ENCODE assay signal across 8 cellular contexts in genomic region chr20:37270586-37271420, GRCh38.
DNase-seq lines count a peak whose midpoint lies in the region; ATAC-seq and TF ChIP-seq lines count a peak whose summit lies in the region.

No MANE protein-coding gene starts in this region.

- H3K27ac Mint-ChIP-seq in dendritic cell treated with granulocyte-macrophage colony-stimulating factor and Interleukin-4, amounts not matched to agents 40 ng/mL and 50 ng/mL, for 4 days: peak overlapping the region; percentile 96
- H3K27ac Mint-ChIP-seq in T-helper 2 cell treated with Interferon-gamma antibody and Interleukin-4, amounts not matched to agents 5 μg/mL and 100 μg/mL, for 36 hours: no peak overlapping the region

- peak; percentile 34 for TF ChIP-seq POLR2A in GM19193 (IDR thresholded peaks at IDR 0.05; ENCODE audit: extremely low read depth, insufficient read depth, insufficient read length)

- no peaks in the 10 kb centered on the region for H3K27me3 Mint-ChIP-seq in dendritic cell treated with granulocyte-macrophage colony-stimulating factor and Interleukin-4, amounts not matched to agents 40 ng/mL and 50 ng/mL, for 4 days
- peaks cover 13% of the 10 kb centered on the region for H3K27me3 Mint-ChIP-seq in T-helper 2 cell treated with Interferon-gamma antibody and Interleukin-4, amounts not matched to agents 5 μg/mL and 100 μg/mL, for 36 hours (ENCODE audit: low read depth)

- no peaks in the 10 kb centered on the region for H3K9me3 Mint-ChIP-seq in dendritic cell treated with granulocyte-macrophage colony-stimulating factor and Interleukin-4, amounts not matched to agents 40 ng/mL and 50 ng/mL, for 4 days
- no peaks in the 10 kb centered on the region for H3K9me3 Mint-ChIP-seq in T-helper 2 cell treated with Interferon-gamma antibody and Interleukin-4, amounts not matched to agents 5 μg/mL and 100 μg/mL, for 36 hours

- peak; percentile 63 for DNase-seq in KG1 (lab: John Stamatoyannopoulos, UW)
- DNase-seq in pons (ENCODE audit: low spot score): peak; percentile 72
- no peak for DNase-seq in T-helper 2 cell treated with Interferon-gamma antibody and Interleukin-4, amounts not matched to agents 5 μg/mL and 100 μg/mL, for 36 hours (ENCODE audit: low spot score)
- DNase-seq in stimulated activated CD4-positive, alpha-beta T cell treated with anti-CD3 and anti-CD28 coated beads, Interleukin-12 subunit alpha, Interleukin-12 subunit beta, amount 100 ng/mL, for 4 hours: no peak

- H3K36me3 Mint-ChIP-seq in dendritic cell treated with granulocyte-macrophage colony-stimulating factor and Interleukin-4, amounts not matched to agents 40 ng/mL and 50 ng/mL, for 4 days (ENCODE audit: low read depth): no peaks in the 10 kb centered on the region
- H3K36me3 Mint-ChIP-seq in T-helper 2 cell treated with Interferon-gamma antibody and Interleukin-4, amounts not matched to agents 5 μg/mL and 100 μg/mL, for 36 hours (ENCODE audit: low read depth): no peaks in the 10 kb centered on the region

- peak overlapping the region; percentile 9 for H3K4me3 Mint-ChIP-seq in dendritic cell treated with granulocyte-macrophage colony-stimulating factor and Interleukin-4, amounts not matched to agents 40 ng/mL and 50 ng/mL, for 4 days
- no peak overlapping the region for H3K4me3 Mint-ChIP-seq in T-helper 2 cell treated with Interferon-gamma antibody and Interleukin-4, amounts not matched to agents 5 μg/mL and 100 μg/mL, for 36 hours

- intact Hi-C loops in dendritic cell treated with granulocyte-macrophage colony-stimulating factor and Interleukin-4, amounts not matched to agents 40 ng/mL and 50 ng/mL, for 4 days (cut with micrococcal nuclease): loop anchor here (2.0 kb wide), 3 partner anchors 18 to 112 kb away; partner anchors contain the start of gene MANBAL

- ATAC-seq in GM18867 (IDR thresholded peaks at IDR 0.05; ENCODE audit: unreplicated experiment): no peak
- ATAC-seq in GM19328 (IDR thresholded peaks at IDR 0.05; ENCODE audit: unreplicated experiment): no peak

- peaks cover 70% of the 10 kb centered on the region for H3K4me1 Mint-ChIP-seq in dendritic cell treated with granulocyte-macrophage colony-stimulating factor and Interleukin-4, amounts not matched to agents 40 ng/mL and 50 ng/mL, for 4 days (ENCODE audit: low read depth)
- peaks cover 3% of the 10 kb centered on the region for H3K4me1 Mint-ChIP-seq in T-helper 2 cell treated with Interferon-gamma antibody and Interleukin-4, amounts not matched to agents 5 μg/mL and 100 μg/mL, for 36 hours (ENCODE audit: low read depth)

Comparison
In these comparisons a context has a peak if more than half of its experiments do, and no peak if none do; other contexts are left out.
1. DNase-seq: peak in KG1 (single experiment) and pons (single experiment); none in T-helper 2 cell treated with Interferon-gamma antibody and Interleukin-4, amounts not matched to agents 5 μg/mL and 100 μg/mL, for 36 hours (single experiment) and stimulated activated CD4-positive, alpha-beta T cell treated with anti-CD3 and anti-CD28 coated beads, Interleukin-12 subunit alpha, Interleukin-12 subunit beta, amount 100 ng/mL, for 4 hours (single experiment).